ENCODE assay signal across 18 cellular contexts in the genomic region with DNA sequence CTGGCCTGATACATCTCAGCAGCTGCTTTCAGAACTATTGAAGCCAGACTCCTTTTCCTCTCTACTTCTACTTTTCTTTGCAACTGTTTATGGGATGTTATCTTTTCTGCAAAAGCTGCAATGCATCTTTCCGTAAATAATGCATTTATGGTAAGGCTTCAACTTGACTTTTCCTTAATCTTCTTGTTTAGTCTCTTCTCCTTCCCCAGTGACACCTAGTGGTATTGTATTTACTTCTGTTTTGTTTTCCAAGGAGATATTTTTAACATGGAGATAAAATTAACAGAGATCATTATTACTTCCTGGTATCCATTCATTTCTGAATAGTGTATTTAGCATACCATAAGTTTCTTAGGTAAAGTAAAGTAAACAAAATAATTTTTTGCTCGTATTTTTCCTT.
DNase-seq lines count a peak whose midpoint lies in the region; ATAC-seq and TF ChIP-seq lines count a peak whose summit lies in the region.
"Had no signal": no experiment of that assay in that cellular context is flagged by ENCODE, and none has a peak within 500 bp of the region (broad histone marks: within the 10 kb centered on the region; RNA-seq: fewer than 3 reads in every experiment).

No MANE protein-coding gene starts in this region.

- H3K27ac Mint-ChIP-seq in endodermal cell: no peak overlapping the region
- no peak overlapping the region for H3K27ac Mint-ChIP-seq in neural crest cell (ENCODE audit: unreplicated experiment)
- no peak overlapping the region for H3K27ac Mint-ChIP-seq in activated CD8-positive, alpha-beta T cell treated with anti-CD3 and anti-CD28 coated beads, Interleukin-2, amount 10 ng/mL, durations not matched to agents 7 days and 5 days
- H3K27ac Mint-ChIP-seq: activated CD8-positive, alpha-beta memory T cell treated with anti-CD3 and anti-CD28 coated beads, Interleukin-2, amount 10 ng/mL, durations not matched to agents 7 days and 5 days had no signal

- DNase-seq in Caki2 (ENCODE audit: low read depth) (peak; percentile 6), OCI-LY7 (ENCODE audit: low spot score) (peak; percentile 2), endodermal cell (no peak), neural crest cell (ENCODE audit: low read depth, low spot score) (no peak), left lung (no peak), DMS79 (lab: John Stamatoyannopoulos, UW) (no peak)
- DNase-seq in activated CD8-positive, alpha-beta T cell treated with anti-CD3 and anti-CD28 coated beads, Interleukin-2, amount 10 ng/mL, durations not matched to agents 7 days and 5 days: no peak
- DNase-seq: activated CD4-positive, CD25-positive, alpha-beta regulatory T cell treated with anti-CD3 and anti-CD28 coated beads, Interleukin-2, amount 50 U/mL, for 72 hours; activated CD8-positive, alpha-beta memory T cell treated with anti-CD3 and anti-CD28 coated beads, Interleukin-2, amount 10 ng/mL, durations not matched to agents 7 days and 5 days; effector memory CD4-positive, alpha-beta T cell; left colon; NCI-H1694; NCI-H446; stimulated activated CD4-positive, alpha-beta T cell treated with anti-CD3 and anti-CD28 coated beads, Interleukin-4, amount 100 ng/mL, for 24 hours; substantia nigra had no signal

- H3K4me3 ChIP-seq in OCI-LY7 (ENCODE audit: low read depth, low read length, poor library complexity, severe bottlenecking): no peak overlapping the region
- no peak overlapping the region for H3K4me3 ChIP-seq in endodermal cell (ENCODE audit: low read length)
- no peak overlapping the region for H3K4me3 ChIP-seq in left lung
- H3K4me3 ChIP-seq: HAP-1, SJCRH30 had no signal

- H3K36me3 Mint-ChIP-seq in endodermal cell (ENCODE audit: low read depth): no peaks in the 10 kb centered on the region
- H3K36me3 Mint-ChIP-seq in neural crest cell (ENCODE audit: low read depth): no peaks in the 10 kb centered on the region
- H3K36me3 Mint-ChIP-seq in activated CD8-positive, alpha-beta T cell treated with anti-CD3 and anti-CD28 coated beads, Interleukin-2, amount 10 ng/mL, durations not matched to agents 7 days and 5 days (ENCODE audit: low read depth): no peaks in the 10 kb centered on the region
- H3K36me3 Mint-ChIP-seq: activated CD8-positive, alpha-beta memory T cell treated with anti-CD3 and anti-CD28 coated beads, Interleukin-2, amount 10 ng/mL, durations not matched to agents 7 days and 5 days had no signal

- no peak overlapping the region for H2AFZ ChIP-seq in OCI-LY7 (ENCODE audit: low read length)

- H3K27me3 ChIP-seq in endodermal cell (ENCODE audit: control insufficient read depth, insufficient read depth, low read length, poor library complexity, severe bottlenecking) (no peaks in the 10 kb centered on the region), left lung (no peaks in the 10 kb centered on the region)
- H3K27me3 ChIP-seq: SJCRH30 had no signal

- H3K9me3 ChIP-seq in OCI-LY7 (ENCODE audit: low read length) (no peaks in the 10 kb centered on the region), endodermal cell (ENCODE audit: control insufficient read depth, low read length) (peaks cover 9% of the 10 kb centered on the region), left lung (no peaks in the 10 kb centered on the region)
- H3K9me3 ChIP-seq: HAP-1, SJCRH30 had no signal

- in situ Hi-C loops in Caki2 (cut with HindIII; ENCODE audit: low pct_unique_long_range_greater_than_20kb, low sequenced_read_pairs): no loop called here

- no peak overlapping the region for H3K27ac ChIP-seq in OCI-LY7 (ENCODE audit: low read depth, low read length, poor library complexity, severe bottlenecking)
- H3K27ac ChIP-seq in endodermal cell (ENCODE audit: low read depth, low read length): no peak overlapping the region
- H3K27ac ChIP-seq in left lung: no peak overlapping the region
- H3K27ac ChIP-seq: SJCRH30 had no signal

- H3K4me2 ChIP-seq in OCI-LY7 (ENCODE audit: low read length): no peak overlapping the region

- H3K79me2 ChIP-seq in OCI-LY7 (ENCODE audit: insufficient read depth, low read depth, low read length): no peaks in the 10 kb centered on the region

- no peaks in the 10 kb centered on the region for H3K27me3 Mint-ChIP-seq in endodermal cell (ENCODE audit: insufficient read depth)
- H3K27me3 Mint-ChIP-seq in neural crest cell (ENCODE audit: low read depth): no peaks in the 10 kb centered on the region
- no peaks in the 10 kb centered on the region for H3K27me3 Mint-ChIP-seq in activated CD8-positive, alpha-beta T cell treated with anti-CD3 and anti-CD28 coated beads, Interleukin-2, amount 10 ng/mL, durations not matched to agents 7 days and 5 days (ENCODE audit: low read depth)
- H3K27me3 Mint-ChIP-seq: activated CD8-positive, alpha-beta memory T cell treated with anti-CD3 and anti-CD28 coated beads, Interleukin-2, amount 10 ng/mL, durations not matched to agents 7 days and 5 days had no signal

- 50% methylated on average over 2 of the region's 2 CpGs; no CpG with 5 or more reads in 1 of the 2 experiments for WGBS in endodermal cell (ENCODE audit: insufficient coverage in 1 of 2, insufficient read length in 1 of 2), 2 experiments

- H3K9ac ChIP-seq in endodermal cell (ENCODE audit: extremely low read depth, low read length, poor library complexity, severe bottlenecking): no peak overlapping the region

- H3K36me3 ChIP-seq in OCI-LY7 (ENCODE audit: insufficient read depth, low read length) (no peaks in the 10 kb centered on the region), endodermal cell (ENCODE audit: control insufficient read depth, insufficient read depth, low read length) (no peaks in the 10 kb centered on the region), left lung (no peaks in the 10 kb centered on the region)
- H3K36me3 ChIP-seq: HAP-1, SJCRH30 had no signal

- H3K4me1 Mint-ChIP-seq in endodermal cell (peaks cover 4% of the 10 kb centered on the region), neural crest cell (no peaks in the 10 kb centered on the region)
- no peaks in the 10 kb centered on the region for H3K4me1 Mint-ChIP-seq in activated CD8-positive, alpha-beta T cell treated with anti-CD3 and anti-CD28 coated beads, Interleukin-2, amount 10 ng/mL, durations not matched to agents 7 days and 5 days (ENCODE audit: low read depth)
- H3K4me1 Mint-ChIP-seq: activated CD8-positive, alpha-beta memory T cell treated with anti-CD3 and anti-CD28 coated beads, Interleukin-2, amount 10 ng/mL, durations not matched to agents 7 days and 5 days had no signal

- no peaks in the 10 kb centered on the region for H3K9me2 ChIP-seq in OCI-LY7 (ENCODE audit: insufficient read depth, low read length)

- H3K9me3 Mint-ChIP-seq in endodermal cell: peaks cover 7% of the 10 kb centered on the region
- H3K9me3 Mint-ChIP-seq in neural crest cell: no peaks in the 10 kb centered on the region
- H3K9me3 Mint-ChIP-seq in activated CD8-positive, alpha-beta T cell treated with anti-CD3 and anti-CD28 coated beads, Interleukin-2, amount 10 ng/mL, durations not matched to agents 7 days and 5 days (ENCODE audit: insufficient read depth): peaks cover 11% of the 10 kb centered on the region

- H3K4me3 Mint-ChIP-seq in endodermal cell (no peak overlapping the region), neural crest cell (no peak overlapping the region)
- no peak overlapping the region for H3K4me3 Mint-ChIP-seq in activated CD8-positive, alpha-beta T cell treated with anti-CD3 and anti-CD28 coated beads, Interleukin-2, amount 10 ng/mL, durations not matched to agents 7 days and 5 days
- H3K4me3 Mint-ChIP-seq: activated CD8-positive, alpha-beta memory T cell treated with anti-CD3 and anti-CD28 coated beads, Interleukin-2, amount 10 ng/mL, durations not matched to agents 7 days and 5 days had no signal

- POLR2A ChIA-PET in OCI-LY7 (lab: Charles Lee): no interaction called here
- POLR2A ChIA-PET in activated CD8-positive, alpha-beta T cell treated with anti-CD3 and anti-CD28 coated beads, Interleukin-2, amount 10 ng/mL, durations not matched to agents 7 days and 5 days (lab: Charles Lee): no interaction called here

- no TSS peak for BruUV-seq in OCI-LY7 (replicated peaks; lab: Mats Ljungman, UMichigan)

- TF ChIP-seq CTCF in OCI-LY7 (conservative IDR thresholded peaks at IDR 0.05; ENCODE audit: low read length) (no peak), endodermal cell (conservative IDR thresholded peaks at IDR 0.05) (peak; percentile 42), neural crest cell (conservative IDR thresholded peaks at IDR 0.05) (peak; percentile 35), left lung (IDR thresholded peaks at IDR 0.05) (no peak)

- no peaks in the 10 kb centered on the region for H3K4me1 ChIP-seq in OCI-LY7 (ENCODE audit: insufficient read depth, low read length, poor library complexity, severe bottlenecking)
- H3K4me1 ChIP-seq in endodermal cell (ENCODE audit: control insufficient read depth, insufficient read depth, low read length): no peaks in the 10 kb centered on the region
- no peaks in the 10 kb centered on the region for H3K4me1 ChIP-seq in left lung
- H3K4me1 ChIP-seq: HAP-1 had no signal

- no peaks in the 10 kb centered on the region for H4K20me1 ChIP-seq in OCI-LY7 (ENCODE audit: insufficient read depth, low read length)

- intact Hi-C loops in OCI-LY7 (cut with micrococcal nuclease; ENCODE audit: unreplicated experiment): no loop called here
- intact Hi-C loops in left lung (cut with DNase I): no loop called here

- ATAC-seq in GM19463 (IDR thresholded peaks at IDR 0.05; ENCODE audit: unreplicated experiment) (no peak), left lung (no peak)
- no peak for ATAC-seq in activated CD8-positive, alpha-beta T cell treated with anti-CD3 and anti-CD28 coated beads, Interleukin-2, amount 10 ng/mL, durations not matched to agents 7 days and 5 days
- ATAC-seq: activated CD8-positive, alpha-beta memory T cell treated with anti-CD3 and anti-CD28 coated beads, Interleukin-2, amount 10 ng/mL, durations not matched to agents 7 days and 5 days; left colon had no signal

- CTCF ChIA-PET in OCI-LY7 (lab: Charles Lee; ENCODE audit: unreplicated experiment): no interaction called here
- CTCF ChIA-PET in activated CD8-positive, alpha-beta T cell treated with anti-CD3 and anti-CD28 coated beads, Interleukin-2, amount 10 ng/mL, durations not matched to agents 7 days and 5 days (lab: Charles Lee): no interaction called here

Comparison
In these comparisons a context has a peak if more than half of its experiments do, and no peak if none do; other contexts are left out.
1. DNase-seq: peak in Caki2 (single experiment) and OCI-LY7 (single experiment); none in endodermal cell (single experiment), neural crest cell (single experiment), activated CD8-positive, alpha-beta T cell treated with anti-CD3 and anti-CD28 coated beads, Interleukin-2, amount 10 ng/mL, durations not matched to agents 7 days and 5 days (single experiment), left lung (0 of 2) and DMS79 (single experiment).
2. CTCF ChIP-seq: peak in endodermal cell (single experiment) and neural crest cell (single experiment); none in OCI-LY7 (single experiment) and left lung (0 of 2).